21 cellular contexts compared by ENCODE assay signal in genomic region chr10:5510281-5511072, GRCh38. TPM values are rescaled to one million over a fixed set of nuclear protein-coding genes. Genes with fewer than 3 reads are reported as not detected.
DNase-seq lines count a peak whose midpoint lies in the region; TF ChIP-seq lines count a peak whose summit lies in the region.
"Had no signal": no experiment of that assay in that cellular context is flagged by ENCODE, and none has a peak within 500 bp of the region (broad histone marks: within the 10 kb centered on the region; RNA-seq: fewer than 3 reads in every experiment).

No MANE protein-coding gene starts in this region.

- H3K27me3 ChIP-seq in mammary epithelial cell (ENCODE audit: insufficient read depth, low read length) (no peaks in the 10 kb centered on the region), prostate gland (replicated peaks; ENCODE audit: insufficient read depth) (no peaks in the 10 kb centered on the region)
- H3K27me3 ChIP-seq in effector memory CD4-positive, alpha-beta T cell (replicated peaks; ENCODE audit: control insufficient read depth, insufficient read depth, low read length, poor library complexity, severe bottlenecking), result no peaks in the 10 kb centered on the region

- no peak overlapping the region for H3K9ac ChIP-seq in mammary epithelial cell (ENCODE audit: insufficient read depth, low read length)

- H3K4me1 Mint-ChIP-seq in MCF 10A (ENCODE audit: insufficient read depth, unreplicated experiment) (peaks cover 8% of the 10 kb centered on the region), endothelial cell (ENCODE audit: unreplicated experiment) (peaks cover 19% of the 10 kb centered on the region)

- TF ChIP-seq CTCF in mammary epithelial cell (conservative IDR thresholded peaks at IDR 0.05 in 1 of 2, IDR thresholded peaks at IDR 0.05 in 1 of 2; ENCODE audit: extremely low read depth in 1 of 2, insufficient read depth in 1 of 2, low read depth in 1 of 2, low read length in 2 of 2) (no peak), MCF 10A (IDR thresholded peaks at IDR 0.05; ENCODE audit: unreplicated experiment) (no peak), fibroblast of villous mesenchyme (IDR thresholded peaks at IDR 0.05; ENCODE audit: insufficient read depth, low read depth, low read length) (no peak), prostate gland (IDR thresholded peaks at IDR 0.05) (no peak), endothelial cell (IDR thresholded peaks at IDR 0.05; ENCODE audit: unreplicated experiment) (no peak)

- H3K36me3 ChIP-seq in mammary epithelial cell (ENCODE audit: insufficient read depth, low read length) (no peaks in the 10 kb centered on the region), prostate gland (no peaks in the 10 kb centered on the region)
- no peaks in the 10 kb centered on the region for H3K36me3 ChIP-seq in effector memory CD4-positive, alpha-beta T cell (ENCODE audit: control insufficient read depth, insufficient read depth, low read length)

- WGBS in mammary epithelial cell (ENCODE audit: low coverage, missing lambda C conversion rate), result 94% methylated on average over 16 of the region's 16 CpGs
- WGBS in prostate gland, result 40% methylated on average over 16 of the region's 16 CpGs

- no peaks in the 10 kb centered on the region for H3K9me3 ChIP-seq in mammary epithelial cell (replicated peaks; ENCODE audit: insufficient read depth, low read length)
- no peaks in the 10 kb centered on the region for H3K9me3 ChIP-seq in prostate gland
- H3K9me3 ChIP-seq in effector memory CD4-positive, alpha-beta T cell (ENCODE audit: control insufficient read depth, low read length), result no peaks in the 10 kb centered on the region

- no peak overlapping the region for H3K27ac ChIP-seq in mammary epithelial cell (ENCODE audit: insufficient read depth, low read depth, low read length)
- H3K27ac ChIP-seq in prostate gland, result peak overlapping the region; percentile 4 to 45
- H3K27ac ChIP-seq in effector memory CD4-positive, alpha-beta T cell (ENCODE audit: insufficient read depth, low read length, poor library complexity, severe bottlenecking), result no peak overlapping the region

- H4K20me1 ChIP-seq in mammary epithelial cell (ENCODE audit: insufficient read depth, low read length), result no peaks in the 10 kb centered on the region

- CTCF ChIA-PET in mammary epithelial cell (lab: Charles Lee; ENCODE audit: low non-redundant PET), result no interaction called here
- CTCF ChIA-PET in MCF 10A (lab: Yijun Ruan, JAX), result interaction anchor here (0.6 to 2.1 kb wide), 4 partner anchors 11 to 112 kb away, joined by 3 to 8 read pairs (median 4); partner anchors contain the start of gene CALML5

- in situ Hi-C loops in mammary epithelial cell (cut with MboI; ENCODE audit: low sequenced_read_pairs in 2 of 2), result no loop called here

- POLR2A ChIA-PET in MCF 10A (lab: Yijun Ruan, JAX), result interaction anchor here (0.7 to 1.2 kb wide), 4 partner anchors 10 to 28 kb away, joined by 3 to 5 read pairs (median 3); no protein-coding TSS in a partner anchor

- no peak overlapping the region for H2AFZ ChIP-seq in mammary epithelial cell (ENCODE audit: low read depth, low read length)

- H3K27ac Mint-ChIP-seq in MCF 10A (ENCODE audit: low read depth, unreplicated experiment) (no peak overlapping the region), endothelial cell (ENCODE audit: unreplicated experiment) (no peak overlapping the region)

- DNase-seq in mammary epithelial cell (no peak), MCF 10A (ENCODE audit: unreplicated experiment) (no peak), fibroblast of villous mesenchyme (ENCODE audit: low read depth) (peak; percentile 44), prostate gland (ENCODE audit: low spot score) (no peak), MV-4-11 (lab: John Stamatoyannopoulos, UW) (no peak), endothelial cell (ENCODE audit: low spot score) (no peak)
- no peak for DNase-seq in activated CD4-positive, CD25-positive, alpha-beta regulatory T cell (lab: John Stamatoyannopoulos, UW)
- no peak for DNase-seq in effector memory CD4-positive, alpha-beta T cell
- DNase-seq: C1 segment of cervical spinal cord, DMS153, HCEC 1CT, IMR-90, NCI-H1436, NCI-H2081 treated with DMSO at 0.1 percent for 48 hours, NCI-H2227 treated with DMSO at 0.1 percent for 48 hours, NCI-H526, RPMI8226 had no signal

- intact Hi-C loops in mammary epithelial cell (cut with micrococcal nuclease), result no loop called here
- intact Hi-C loops in MCF 10A (cut with micrococcal nuclease), result no loop called here
- intact Hi-C loops in prostate gland (cut with DNase I), result loop anchor here (5.0 kb wide), 1 partner anchor 63 kb away; no protein-coding TSS in a partner anchor

- no peaks in the 10 kb centered on the region for H3K27me3 Mint-ChIP-seq in MCF 10A (ENCODE audit: insufficient read depth, unreplicated experiment)
- peaks cover 9% of the 10 kb centered on the region for H3K27me3 Mint-ChIP-seq in endothelial cell (ENCODE audit: unreplicated experiment)

- no peak overlapping the region for H3K4me3 Mint-ChIP-seq in MCF 10A (ENCODE audit: unreplicated experiment)
- no peak overlapping the region for H3K4me3 Mint-ChIP-seq in endothelial cell (ENCODE audit: unreplicated experiment)

- BruUV-seq in mammary epithelial cell (replicated peaks; lab: Mats Ljungman, UMichigan) (TSS peak; percentile 50), MCF 10A (replicated peaks; lab: Mats Ljungman, UMichigan) (no TSS peak)

- H3K9me3 Mint-ChIP-seq in MCF 10A (ENCODE audit: unreplicated experiment) (no peaks in the 10 kb centered on the region), endothelial cell (ENCODE audit: unreplicated experiment) (no peaks in the 10 kb centered on the region)

- dilution Hi-C loops in mammary epithelial cell (cut with HindIII; ENCODE audit: low sequenced_read_pairs), result no loop called here

- no peaks in the 10 kb centered on the region for H3K79me2 ChIP-seq in mammary epithelial cell (ENCODE audit: insufficient read depth, low read length)

- no peak overlapping the region for H3K4me3 ChIP-seq in mammary epithelial cell (replicated peaks in 1 of 3; ENCODE audit: insufficient read depth in 1 of 3, low read depth in 2 of 3, low read length in 3 of 3)
- no peak overlapping the region for H3K4me3 ChIP-seq in fibroblast of villous mesenchyme (ENCODE audit: low read depth, low read length)
- H3K4me3 ChIP-seq in prostate gland, result no peak overlapping the region
- no peak overlapping the region for H3K4me3 ChIP-seq in effector memory CD4-positive, alpha-beta T cell (ENCODE audit: insufficient read depth, low read depth, low read length, poor library complexity, severe bottlenecking)

- peaks cover 20% of the 10 kb centered on the region for H3K4me1 ChIP-seq in mammary epithelial cell (ENCODE audit: insufficient read depth, low read length)
- no peaks in the 10 kb centered on the region for H3K4me1 ChIP-seq in prostate gland (replicated peaks)
- peaks cover 2% of the 10 kb centered on the region for H3K4me1 ChIP-seq in effector memory CD4-positive, alpha-beta T cell (ENCODE audit: control insufficient read depth, insufficient read depth, low read length, poor library complexity, severe bottlenecking)

- no peak for TF ChIP-seq POLR2A in prostate gland (IDR thresholded peaks at IDR 0.05)

- no peak overlapping the region for H3K4me2 ChIP-seq in mammary epithelial cell (ENCODE audit: insufficient read depth, low read depth, low read length)

- H3K36me3 Mint-ChIP-seq in MCF 10A (ENCODE audit: insufficient read depth, unreplicated experiment), result no peaks in the 10 kb centered on the region
- peaks cover 4% of the 10 kb centered on the region for H3K36me3 Mint-ChIP-seq in endothelial cell (ENCODE audit: low read depth, unreplicated experiment)

RNA-seq across cellular contexts. Expression of gene CALML5, which starts 11.1 kb away (rescaled TPM):
- total RNA-seq in mammary epithelial cell, result not detected
- polyA plus RNA-seq in mammary epithelial cell, result 0.32 TPM
- not detected for polyA minus RNA-seq in mammary epithelial cell
- not detected in 2 replicates for total RNA-seq in MCF 10A (2022)
- total RNA-seq in fibroblast of villous mesenchyme, result not detected in 2 replicates
- 10 to 100 TPM in 1 of 2 donors, under 1 TPM in 1; 0.46 to 10.5 TPM for total RNA-seq in prostate gland
- total RNA-seq in endothelial cell (ENCODE audit: unreplicated experiment), result not detected
- total RNA-seq: A172, IMR-90, LHCN-M2, OCI-LY7 had no signal
- polyA plus RNA-seq: IMR-90 had no signal

RNA-seq across cellular contexts. Expression of gene CALML3, which starts 14.3 kb away (rescaled TPM):
- 100 to 1,000 TPM; 173 to 704 TPM for total RNA-seq in mammary epithelial cell
- polyA plus RNA-seq in mammary epithelial cell, result 42.3 TPM
- 6.0 TPM for polyA minus RNA-seq in mammary epithelial cell
- 0.25 and 0.75 TPM in 2 replicates for total RNA-seq in MCF 10A (2022)
- not detected in 2 replicates for total RNA-seq in fibroblast of villous mesenchyme
- 1 to 10 TPM; 1.6 to 8.0 TPM for total RNA-seq in prostate gland
- total RNA-seq in endothelial cell (ENCODE audit: unreplicated experiment), result not detected
- total RNA-seq: A172, HT-29, IMR-90, LHCN-M2, OCI-LY7 had no signal
- polyA plus RNA-seq: IMR-90 had no signal

Comparison
In these comparisons a context has a peak if more than half of its experiments do, and no peak if none do; other contexts are left out.
1. RNA of gene CALML3, which starts 14.3 kb away (total RNA-seq): 173 to 704 TPM in mammary epithelial cell; 1.6 to 8.0 TPM in prostate gland, 0.25 to 0.75 TPM in MCF 10A, not detected in fibroblast of villous mesenchyme and not detected in endothelial cell (single experiment); every median in the first group is over 10 times any median in the second.
2. H3K27ac ChIP-seq: peak in prostate gland (2 of 2); none in mammary epithelial cell (single experiment) and effector memory CD4-positive, alpha-beta T cell (single experiment).